9 cellular contexts compared by ENCODE assay signal in the genomic region with DNA sequence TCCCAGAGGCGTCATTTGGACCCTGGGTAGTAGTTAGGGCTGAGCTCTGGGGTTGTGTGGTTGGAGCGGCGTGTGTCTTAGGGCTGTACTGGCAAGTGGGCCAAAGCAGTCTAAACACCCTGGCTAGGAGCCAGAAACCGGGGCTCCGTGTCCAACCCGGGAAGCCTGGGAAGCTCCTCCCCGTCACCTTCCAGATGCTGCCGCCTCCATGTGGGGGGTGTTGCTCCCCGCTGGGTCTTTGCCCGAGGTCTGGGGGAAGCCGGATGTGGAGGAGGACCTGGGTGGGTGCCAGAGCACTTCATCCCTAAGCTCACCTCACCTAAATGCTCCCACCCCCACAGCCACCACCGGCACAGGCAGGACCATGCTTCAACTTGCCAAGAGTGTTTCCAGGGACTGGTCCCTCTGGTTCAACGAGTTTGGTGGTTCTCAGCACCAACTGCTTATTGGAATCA. TPM values are rescaled to one million over a fixed set of nuclear protein-coding genes. Genes with fewer than 3 reads are reported as not detected.
A peak's percentile ranks its signal among the peaks of the same experiment; 100 is the strongest.
DNase-seq lines count a peak whose midpoint lies in the region; ATAC-seq and TF ChIP-seq lines count a peak whose summit lies in the region.
"Had no signal": no experiment of that assay in that cellular context is flagged by ENCODE, and none has a peak within 500 bp of the region (broad histone marks: within the 10 kb centered on the region; RNA-seq: fewer than 3 reads in every experiment).

No MANE protein-coding gene starts in this region.

- WGBS in lower leg skin, 2 donors: 42 to 44% methylated on average over 8 to 11 of the region's 13 CpGs

- H3K9me3 Mint-ChIP-seq in MCF 10A (ENCODE audit: unreplicated experiment): no peaks in the 10 kb centered on the region

- H3K27me3 Mint-ChIP-seq in MCF 10A (ENCODE audit: insufficient read depth, unreplicated experiment): no peaks in the 10 kb centered on the region

- BruUV-seq in A673 (replicated peaks; lab: Mats Ljungman, UMichigan) (no TSS peak), MCF 10A (replicated peaks; lab: Mats Ljungman, UMichigan) (no TSS peak)

- peaks cover 58% of the 10 kb centered on the region for H3K4me1 ChIP-seq in A673 (ENCODE audit: insufficient read depth, low read length, poor library complexity, severe bottlenecking)

- ATAC-seq in HG03342 (IDR thresholded peaks at IDR 0.05; ENCODE audit: unreplicated experiment): no peak
- ATAC-seq in HG03159 (IDR thresholded peaks at IDR 0.05; ENCODE audit: unreplicated experiment): no peak
- ATAC-seq: GM12878 had no signal

- peak; percentile 87 for DNase-seq in A673 (ENCODE audit: low spot score)
- DNase-seq in NCI-H128 (lab: John Stamatoyannopoulos, UW; ENCODE audit: unreplicated experiment): peak; percentile 42
- peak; percentile 71 for DNase-seq in MCF 10A (ENCODE audit: unreplicated experiment)
- DNase-seq in lower leg skin (ENCODE audit: low spot score in 2 of 2): peak; percentile 71 to 88
- DNase-seq in retina: no peak
- DNase-seq in stimulated activated CD4-positive, alpha-beta T cell treated with anti-CD3 and anti-CD28 coated beads, Interleukin-2, amount 100 ng/mL, for 48 hours: no peak

- H3K36me3 ChIP-seq in A673 (ENCODE audit: insufficient read depth, low read length, poor library complexity, severe bottlenecking): no peaks in the 10 kb centered on the region

- no peak for TF ChIP-seq POLR2A in lower leg skin (IDR thresholded peaks at IDR 0.05)

- H3K27ac Mint-ChIP-seq in MCF 10A (ENCODE audit: low read depth, unreplicated experiment): no peak overlapping the region

- H3K4me3 Mint-ChIP-seq in MCF 10A (ENCODE audit: unreplicated experiment): no peak overlapping the region

- H3K4me1 Mint-ChIP-seq in MCF 10A (ENCODE audit: insufficient read depth, unreplicated experiment): peaks cover 17% of the 10 kb centered on the region

- peak overlapping the region; percentile 16 for H3K4me3 ChIP-seq in A673 (ENCODE audit: low read depth, low read length, poor library complexity, severe bottlenecking)
- H3K4me3 ChIP-seq in lower leg skin (ENCODE audit: low read depth, poor library complexity, severe bottlenecking): no peak overlapping the region
- H3K4me3 ChIP-seq: GM12878 had no signal

- CTCF ChIA-PET in A673 (lab: Charles Lee) (no interaction called here), MCF 10A (lab: Yijun Ruan, JAX) (interaction anchor here (0.5 to 0.8 kb wide), 4 partner anchors 14 to 164 kb away, joined by 3 to 4 read pairs (median 3); no protein-coding TSS in a partner anchor)

- no peak for TF ChIP-seq CTCF in A673 (conservative IDR thresholded peaks at IDR 0.05; ENCODE audit: low read depth, low read length)
- TF ChIP-seq CTCF in MCF 10A (IDR thresholded peaks at IDR 0.05; ENCODE audit: unreplicated experiment): no peak
- TF ChIP-seq CTCF in lower leg skin (IDR thresholded peaks at IDR 0.05): no peak

- H3K27me3 ChIP-seq in A673 (replicated peaks; ENCODE audit: insufficient read depth, low read depth, low read length, poor library complexity): no peaks in the 10 kb centered on the region

- POLR2A ChIA-PET in A673 (lab: Charles Lee; ENCODE audit: low non-redundant PET) (no interaction called here), MCF 10A (lab: Yijun Ruan, JAX) (interaction anchor here (1.3 kb wide), 1 partner anchor 10 kb away, joined by 3 read pairs; no protein-coding TSS in a partner anchor)

- peaks cover 31% of the 10 kb centered on the region for H3K36me3 Mint-ChIP-seq in MCF 10A (ENCODE audit: insufficient read depth, unreplicated experiment)

- no peaks in the 10 kb centered on the region for H3K9me3 ChIP-seq in A673 (ENCODE audit: low read depth, low read length, poor library complexity, severe bottlenecking)

- H3K27ac ChIP-seq in A673 (ENCODE audit: low read depth, low read length, poor library complexity, severe bottlenecking): peak overlapping the region; percentile 68

- intact Hi-C loops in A673 (cut with micrococcal nuclease; ENCODE audit: unreplicated experiment): no loop called here
- intact Hi-C loops in MCF 10A (cut with micrococcal nuclease): no loop called here
- intact Hi-C loops in lower leg skin (cut with DNase I; ENCODE audit: low total_unique reads): no loop called here

RNA-seq across cellular contexts. Expression of a gene that starts 25.4 kb away (rescaled TPM):
- total RNA-seq in A673 (2021): 26.3 and 28.7 TPM in 2 replicates
- total RNA-seq in MCF 10A (2022): 15.0 and 17.5 TPM in 2 replicates
- total RNA-seq in lower leg skin: 10 to 100 TPM; 52.8 to 54.8 (median 54.1) TPM

Comparison
In these comparisons a context has a peak if more than half of its experiments do, and no peak if none do; other contexts are left out.
1. DNase-seq: peak in A673 (single experiment), NCI-H128 (single experiment), MCF 10A (single experiment) and lower leg skin (2 of 2); none in retina (single experiment) and stimulated activated CD4-positive, alpha-beta T cell treated with anti-CD3 and anti-CD28 coated beads, Interleukin-2, amount 100 ng/mL, for 48 hours (0 of 2).